In the genomic region with DNA sequence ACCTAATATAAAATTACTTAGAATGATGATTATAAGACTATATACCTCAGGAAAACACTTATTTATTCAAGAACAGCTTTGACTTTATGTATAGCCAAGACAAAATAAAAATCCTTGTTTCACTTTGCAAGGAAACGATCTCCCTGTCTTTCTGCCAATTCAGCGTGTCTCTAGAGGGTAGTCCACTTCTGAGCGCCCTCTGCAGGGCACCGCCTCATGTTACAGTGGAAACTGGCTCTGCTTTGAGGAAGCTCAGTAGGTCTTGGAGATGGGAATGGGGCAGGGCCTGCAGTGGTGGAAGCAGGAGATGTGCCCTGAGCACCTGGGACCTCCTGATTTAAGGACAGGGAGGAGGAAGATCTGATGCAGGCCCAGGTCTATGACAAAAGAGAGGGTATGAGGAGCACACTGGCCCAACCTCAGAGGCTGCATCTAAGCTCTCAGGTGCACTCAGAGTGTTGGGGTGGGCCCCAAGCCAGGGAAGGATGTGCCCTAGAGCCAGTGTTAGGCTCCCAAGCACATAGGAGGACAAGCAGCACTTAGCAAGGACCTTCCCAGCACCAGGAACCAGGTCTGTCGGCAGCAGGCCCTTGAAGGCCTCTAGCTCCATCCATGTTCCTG, we compare ENCODE assay signal across 9 cellular contexts.
DNase-seq lines count a peak whose midpoint lies in the region; ATAC-seq and TF ChIP-seq lines count a peak whose summit lies in the region.
"Had no signal": no experiment of that assay in that cellular context is flagged by ENCODE, and none has a peak within 500 bp of the region (broad histone marks: within the 10 kb centered on the region; RNA-seq: fewer than 3 reads in every experiment).

No MANE protein-coding gene starts in this region.

- H3K27ac Mint-ChIP-seq in T-helper 17 cell, result no peak overlapping the region

- H3K9ac ChIP-seq in Loucy (ENCODE audit: low read depth, low read length, poor library complexity, severe bottlenecking), result no peak overlapping the region
- H3K9ac ChIP-seq: parathyroid adenoma had no signal

- H3K4me1 Mint-ChIP-seq in T-helper 17 cell, result no peaks in the 10 kb centered on the region

- H3K9me2 ChIP-seq in Loucy (replicated peaks; ENCODE audit: low read depth, low read length), result no peaks in the 10 kb centered on the region

- H3K27me3 Mint-ChIP-seq in T-helper 17 cell, result no peaks in the 10 kb centered on the region

- ATAC-seq in T-helper 17 cell, result no peak
- ATAC-seq in GM18505 (IDR thresholded peaks at IDR 0.05; ENCODE audit: unreplicated experiment), result no peak

- no peak overlapping the region for H2AFZ ChIP-seq in Loucy (ENCODE audit: low read length)
- H2AFZ ChIP-seq: parathyroid adenoma had no signal

- peak; percentile 74 for DNase-seq in ELF-1 (ENCODE audit: low read depth, low spot score)
- DNase-seq in WERI-Rb-1, result peak; percentile 67
- no peak for DNase-seq in kidney epithelial cell (ENCODE audit: low read depth)
- DNase-seq in T-helper 17 cell, result no peak
- no peak for DNase-seq in NCI-H1417 treated with DMSO at 0.1 percent for 48 hours (lab: John Stamatoyannopoulos, UW)
- DNase-seq in NCI-H1048 (lab: John Stamatoyannopoulos, UW), result no peak

- peak; percentile 39 for TF ChIP-seq CTCF in Loucy (conservative IDR thresholded peaks at IDR 0.05; ENCODE audit: low read length)
- peak; percentile 84 for TF ChIP-seq CTCF in WERI-Rb-1 (IDR thresholded peaks at IDR 0.05; ENCODE audit: low read depth, low read length)
- TF ChIP-seq CTCF in kidney epithelial cell (IDR thresholded peaks at IDR 0.05; ENCODE audit: insufficient read depth, low read length, poor library complexity, severe bottlenecking), result peak; percentile 52

- H3K4me2 ChIP-seq in Loucy (ENCODE audit: low read depth, low read length, poor library complexity, severe bottlenecking), result no peak overlapping the region

- H3K9me3 ChIP-seq in Loucy (ENCODE audit: insufficient read depth, low read depth, low read length) (no peaks in the 10 kb centered on the region; the same call in 1 of the 2 replicates), WERI-Rb-1 (ENCODE audit: severe bottlenecking) (no peaks in the 10 kb centered on the region), T-helper 17 cell (ENCODE audit: control insufficient read depth, low read length, poor library complexity, severe bottlenecking) (no peaks in the 10 kb centered on the region)

- no peak overlapping the region for H3K4me3 Mint-ChIP-seq in T-helper 17 cell

- no peaks in the 10 kb centered on the region for H3K36me3 Mint-ChIP-seq in T-helper 17 cell (ENCODE audit: low read depth)

- no peaks in the 10 kb centered on the region for H4K20me1 ChIP-seq in Loucy (ENCODE audit: insufficient read depth, low read length, poor library complexity, severe bottlenecking)

- no peak overlapping the region for H3K27ac ChIP-seq in WERI-Rb-1
- H3K27ac ChIP-seq: parathyroid adenoma had no signal

- H3K36me3 ChIP-seq in Loucy (ENCODE audit: insufficient read depth, low read length) (no peaks in the 10 kb centered on the region), WERI-Rb-1 (no peaks in the 10 kb centered on the region), kidney epithelial cell (ENCODE audit: control insufficient read depth, insufficient read depth, low read length) (no peaks in the 10 kb centered on the region)

- H3K4me3 ChIP-seq in Loucy (ENCODE audit: low read length, poor library complexity, severe bottlenecking) (no peak overlapping the region), WERI-Rb-1 (ENCODE audit: low read depth, low read length) (no peak overlapping the region), kidney epithelial cell (ENCODE audit: low read depth, low read length) (no peak overlapping the region)

- H3F3A ChIP-seq in Loucy (ENCODE audit: low read depth), result no peaks in the 10 kb centered on the region

- TF ChIP-seq POLR2A in GM18505 (IDR thresholded peaks at IDR 0.05; ENCODE audit: borderline replicate concordance, extremely low read depth, insufficient read depth, insufficient read length), result no peak

- no peaks in the 10 kb centered on the region for H3K79me2 ChIP-seq in Loucy (ENCODE audit: insufficient read depth, low read length)
- H3K79me2 ChIP-seq: parathyroid adenoma had no signal

- H3K27me3 ChIP-seq in Loucy (ENCODE audit: insufficient read depth, low read length, poor library complexity, severe bottlenecking) (no peaks in the 10 kb centered on the region), WERI-Rb-1 (ENCODE audit: insufficient read depth, low read depth, severe bottlenecking) (no peaks in the 10 kb centered on the region), kidney epithelial cell (ENCODE audit: control insufficient read depth, insufficient read depth, low read length) (no peaks in the 10 kb centered on the region)

- H3K4me1 ChIP-seq in Loucy (ENCODE audit: insufficient read depth, low read length, poor library complexity, severe bottlenecking), result no peaks in the 10 kb centered on the region
- H3K4me1 ChIP-seq: parathyroid adenoma had no signal

Comparison
In these comparisons a context has a peak if more than half of its experiments do, and no peak if none do; other contexts are left out.
1. DNase-seq: peak in ELF-1 (single experiment) and WERI-Rb-1 (single experiment); none in kidney epithelial cell (single experiment), T-helper 17 cell (0 of 3), NCI-H1417 treated with DMSO at 0.1 percent for 48 hours (single experiment) and NCI-H1048 (single experiment).
2. Peak in every context shown above with its lines, with median percentiles within 50 percentile points of each other: CTCF ChIP-seq.